In genomic region chr19:44113784-44114390, GRCh38 we compare ENCODE assay signal across 8 cellular contexts. TPM values are rescaled to one million over a fixed set of nuclear protein-coding genes. Genes with fewer than 3 reads are reported as not detected.
DNase-seq lines count a peak whose midpoint lies in the region; ATAC-seq and TF ChIP-seq lines count a peak whose summit lies in the region.

No MANE protein-coding gene starts in this region.

- H3K4me3 ChIP-seq in astrocyte of the cerebellum (ENCODE audit: low read depth, low read length) = peak overlapping the region; percentile 76

- H3K27me3 Mint-ChIP-seq in T-helper 1 cell treated with Interleukin-12 subunit alpha and Interleukin-12 subunit beta and Interleukin-4 antibody, amounts not matched to agents 30 μg/mL and 1 μg/mL, for 36 hours (ENCODE audit: low read depth) = no peaks in the 10 kb centered on the region

- peak overlapping the region; percentile 76 for H3K27ac Mint-ChIP-seq in T-helper 1 cell treated with Interleukin-12 subunit alpha and Interleukin-12 subunit beta and Interleukin-4 antibody, amounts not matched to agents 30 μg/mL and 1 μg/mL, for 36 hours

- ATAC-seq in GM18505 (IDR thresholded peaks at IDR 0.05; ENCODE audit: unreplicated experiment) (no peak), HG02623 (IDR thresholded peaks at IDR 0.05; ENCODE audit: unreplicated experiment) (no peak)

- peaks cover 35% of the 10 kb centered on the region for H3K36me3 Mint-ChIP-seq in T-helper 1 cell treated with Interleukin-12 subunit alpha and Interleukin-12 subunit beta and Interleukin-4 antibody, amounts not matched to agents 30 μg/mL and 1 μg/mL, for 36 hours (ENCODE audit: low read depth)

- H3K9me3 Mint-ChIP-seq in T-helper 1 cell treated with Interleukin-12 subunit alpha and Interleukin-12 subunit beta and Interleukin-4 antibody, amounts not matched to agents 30 μg/mL and 1 μg/mL, for 36 hours = peaks cover 31% of the 10 kb centered on the region

- H3K4me1 Mint-ChIP-seq in T-helper 1 cell treated with Interleukin-12 subunit alpha and Interleukin-12 subunit beta and Interleukin-4 antibody, amounts not matched to agents 30 μg/mL and 1 μg/mL, for 36 hours (ENCODE audit: low read depth) = peaks cover 18% of the 10 kb centered on the region

- no peak for TF ChIP-seq CTCF in astrocyte of the cerebellum (IDR thresholded peaks at IDR 0.05; ENCODE audit: low read depth, low read length, missing control alignments)

- DNase-seq in T-helper 1 cell (no peak), KG1 (lab: John Stamatoyannopoulos, UW) (peak; percentile 44), astrocyte of the cerebellum (ENCODE audit: low read depth) (no peak), islet precursor cell (peak; percentile 54)

- H3K4me3 Mint-ChIP-seq in T-helper 1 cell treated with Interleukin-12 subunit alpha and Interleukin-12 subunit beta and Interleukin-4 antibody, amounts not matched to agents 30 μg/mL and 1 μg/mL, for 36 hours = peak overlapping the region; percentile 96

- H3K27ac ChIP-seq in temporal lobe (ENCODE audit: low read depth, low read length) = peak overlapping the region; percentile 61

- in situ Hi-C loops in astrocyte of the cerebellum (cut with HindIII; ENCODE audit: low sequenced_read_pairs) = no loop called here

- no peak for TF ChIP-seq POLR2A in GM18505 (IDR thresholded peaks at IDR 0.05; ENCODE audit: borderline replicate concordance, extremely low read depth, insufficient read depth, insufficient read length)

RNA-seq across cellular contexts. Expression of gene ZNF225, which starts 0.7 kb away (rescaled TPM):
- total RNA-seq in temporal lobe = 11.3 TPM

RNA-seq across cellular contexts. Expression of gene ZNF224, which starts 19.7 kb away (rescaled TPM):
- 26.3 TPM for total RNA-seq in temporal lobe

RNA-seq across cellular contexts. Expression of gene ZNF234, which starts 27.5 kb away (rescaled TPM):
- total RNA-seq in temporal lobe = 20.2 TPM

RNA-seq across cellular contexts. Expression of gene ZNF284, which starts 41.9 kb away (rescaled TPM):
- 8.1 TPM for total RNA-seq in temporal lobe

RNA-seq across cellular contexts. Expression of gene ZNF226, which starts 51.0 kb away (rescaled TPM):
- 40.8 TPM for total RNA-seq in temporal lobe

Comparison
In these comparisons a context has a peak if more than half of its experiments do, and no peak if none do; other contexts are left out.
1. DNase-seq: peak in KG1 (single experiment) and islet precursor cell (single experiment); none in T-helper 1 cell (0 of 5) and astrocyte of the cerebellum (single experiment).